Comparison of ENCODE assay signal across 8 cellular contexts in the genomic region with DNA sequence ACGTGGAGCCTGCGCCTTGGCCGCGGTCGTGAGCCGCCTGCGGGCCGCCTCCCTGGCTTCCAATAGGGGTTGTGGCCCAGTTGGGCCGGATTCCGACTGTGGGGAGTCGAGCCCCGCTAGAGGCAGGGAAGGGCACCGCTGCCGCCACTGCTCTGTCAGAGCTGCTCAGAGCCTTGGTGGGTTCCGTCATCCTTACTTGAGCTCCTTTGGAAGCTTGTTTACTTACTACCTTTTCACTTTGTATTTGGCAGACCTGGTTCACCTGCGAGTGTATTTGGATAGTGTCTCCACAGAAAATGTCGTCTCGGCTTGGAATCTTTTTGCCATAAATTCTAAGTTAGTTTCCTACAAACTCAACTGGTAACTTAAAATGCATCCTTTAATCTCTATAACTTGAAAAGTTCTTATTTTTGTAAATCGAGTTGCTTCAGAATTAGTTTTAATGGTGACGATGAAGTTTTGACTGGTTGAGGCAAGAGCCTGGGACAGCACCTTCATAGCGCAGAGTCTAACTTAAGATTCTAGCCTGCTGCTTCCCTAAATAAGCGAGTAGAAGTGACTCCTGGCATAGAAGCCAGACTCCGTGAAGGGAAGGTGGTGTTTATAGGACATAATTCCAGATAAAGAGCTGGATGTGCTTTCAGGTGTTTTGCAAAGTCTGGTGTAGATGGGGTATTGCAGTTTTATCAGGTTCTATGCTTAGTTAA. TPM values are rescaled to one million over a fixed set of nuclear protein-coding genes. Genes with fewer than 3 reads are reported as not detected.
A peak's percentile ranks its signal among the peaks of the same experiment; 100 is the strongest.
DNase-seq lines count a peak whose midpoint lies in the region; ATAC-seq and TF ChIP-seq lines count a peak whose summit lies in the region.

No MANE protein-coding gene starts in this region.

- H3K9me3 ChIP-seq in heart right ventricle: no peaks in the 10 kb centered on the region

- peaks cover 25% of the 10 kb centered on the region for H3K4me1 Mint-ChIP-seq in T-helper 2 cell treated with Interferon-gamma antibody and Interleukin-4, amounts not matched to agents 5 μg/mL and 100 μg/mL, for 36 hours (ENCODE audit: low read depth)

- peak overlapping the region; percentile 75 to 99 (median 96) for H3K27ac ChIP-seq in heart right ventricle

- TF ChIP-seq CTCF in heart right ventricle (IDR thresholded peaks at IDR 0.05): peak in 1 of 9 donors; percentile 12
- no peak for TF ChIP-seq CTCF in fibroblast of the aortic adventitia (IDR thresholded peaks at IDR 0.05; ENCODE audit: insufficient read depth, low read length)
- no peak for TF ChIP-seq CTCF in retinal pigment epithelial cell (conservative IDR thresholded peaks at IDR 0.05; ENCODE audit: low read depth, low read length)

- intact Hi-C loops in heart right ventricle (cut with DNase I): loop anchor here in 2 of 10 donors (5.0 to 10.0 kb wide), 2 partner anchors 201 to 204 kb away; partner anchors contain the start of gene APEH (in 2 of the 2)
- intact Hi-C loops in Right ventricle myocardium inferior (cut with DNase I): loop anchor here (5.0 kb wide), 1 partner anchor 46 kb away; no protein-coding TSS in a partner anchor

- H3K36me3 ChIP-seq in heart right ventricle: no peaks in the 10 kb centered on the region

- H3K9me3 Mint-ChIP-seq in T-helper 2 cell treated with Interferon-gamma antibody and Interleukin-4, amounts not matched to agents 5 μg/mL and 100 μg/mL, for 36 hours: no peaks in the 10 kb centered on the region

- peak overlapping the region; percentile 39 to 94 (median 80) for H3K4me3 ChIP-seq in heart right ventricle
- peak overlapping the region; percentile 87 for H3K4me3 ChIP-seq in fibroblast of the aortic adventitia (ENCODE audit: low read depth, low read length)
- peak overlapping the region; percentile 88 for H3K4me3 ChIP-seq in retinal pigment epithelial cell (ENCODE audit: low read length)

- ATAC-seq in heart right ventricle (peak in 1 of 8 donors; percentile 11), Right ventricle myocardium inferior (no peak), HG03066 (IDR thresholded peaks at IDR 0.05; ENCODE audit: low read depth, unreplicated experiment) (peak; percentile 23)

- no peak for DNase-seq in heart right ventricle
- no peak for DNase-seq in Right ventricle myocardium inferior (ENCODE audit: missing footprints)
- no peak for DNase-seq in T-helper 2 cell treated with Interferon-gamma antibody and Interleukin-4, amounts not matched to agents 5 μg/mL and 100 μg/mL, for 36 hours (ENCODE audit: low spot score)
- peak; percentile 37 for DNase-seq in fibroblast of the aortic adventitia (ENCODE audit: low read depth)
- DNase-seq in retinal pigment epithelial cell (ENCODE audit: low read depth): no peak
- DNase-seq in NK-92 (lab: John Stamatoyannopoulos, UW; ENCODE audit: unreplicated experiment): no peak
- no peak for DNase-seq in mesenteric fat pad (ENCODE audit: low spot score)

- peak overlapping the region; percentile 93 for H3K27ac Mint-ChIP-seq in T-helper 2 cell treated with Interferon-gamma antibody and Interleukin-4, amounts not matched to agents 5 μg/mL and 100 μg/mL, for 36 hours

- H3K36me3 Mint-ChIP-seq in T-helper 2 cell treated with Interferon-gamma antibody and Interleukin-4, amounts not matched to agents 5 μg/mL and 100 μg/mL, for 36 hours (ENCODE audit: low read depth): peaks cover 16% of the 10 kb centered on the region

- H3K4me3 Mint-ChIP-seq in T-helper 2 cell treated with Interferon-gamma antibody and Interleukin-4, amounts not matched to agents 5 μg/mL and 100 μg/mL, for 36 hours: peak overlapping the region; percentile 94

- 4 to 5% methylated on average over 21 to 23 of the region's 23 CpGs for WGBS in heart right ventricle, 2 donors

- H3K4me1 ChIP-seq in heart right ventricle: peaks cover 13 to 47% (median 38%) of the 10 kb centered on the region in 9 donors

- H3K27me3 Mint-ChIP-seq in T-helper 2 cell treated with Interferon-gamma antibody and Interleukin-4, amounts not matched to agents 5 μg/mL and 100 μg/mL, for 36 hours (ENCODE audit: low read depth): no peaks in the 10 kb centered on the region

- H3K27me3 ChIP-seq in heart right ventricle: no peaks in the 10 kb centered on the region

RNA-seq across cellular contexts. Expression of gene DAG1, which starts 0.8 kb away (rescaled TPM):
- 100 to 1,000 TPM; 118 to 173 (median 139) TPM for total RNA-seq in heart right ventricle
- 10 to 100 TPM; 37.7 to 50.9 TPM for polyA plus RNA-seq in heart right ventricle
- total RNA-seq in Right ventricle myocardium inferior: 129 TPM
- 34.1 and 63.4 TPM in 2 replicates for total RNA-seq in fibroblast of the aortic adventitia (ENCODE audit: low replicate concordance)
- 63.7 TPM for total RNA-seq in mesenteric fat pad

RNA-seq across cellular contexts. Expression of gene NICN1, which starts 41.7 kb away (rescaled TPM):
- total RNA-seq in heart right ventricle (10 to 100 TPM; 13.9 to 22.5 (median 18.3) TPM), Right ventricle myocardium inferior (15.5 TPM), fibroblast of the aortic adventitia (ENCODE audit: low replicate concordance) (2.8 and 6.0 TPM in 2 replicates), mesenteric fat pad (11.1 TPM)
- polyA plus RNA-seq in heart right ventricle: 1 to 10 TPM; 7.7 to 8.3 TPM

RNA-seq across cellular contexts. Expression of gene AMT, which starts 48.6 kb away (rescaled TPM):
- total RNA-seq in heart right ventricle (10 to 100 TPM; 21.3 to 40.9 (median 34.3) TPM), Right ventricle myocardium inferior (20.5 TPM), fibroblast of the aortic adventitia (ENCODE audit: low replicate concordance) (0.63 and 3.3 TPM in 2 replicates), mesenteric fat pad (1.2 TPM)
- 10 to 100 TPM in 1 of 2 donors, 1 to 10 TPM in 1; 3.2 to 22.6 TPM for polyA plus RNA-seq in heart right ventricle

RNA-seq across cellular contexts. Expression of gene TCTA, which starts 58.6 kb away (rescaled TPM):
- total RNA-seq in heart right ventricle (10 to 100 TPM; 13.9 to 22.6 (median 17.6) TPM), Right ventricle myocardium inferior (17.1 TPM), fibroblast of the aortic adventitia (ENCODE audit: low replicate concordance) (22.7 and 27.8 TPM in 2 replicates), mesenteric fat pad (23.5 TPM)
- polyA plus RNA-seq in heart right ventricle: 10 to 100 TPM; 16.5 to 19.0 TPM

RNA-seq across cellular contexts. Expression of gene RHOA, which starts 59.1 kb away (rescaled TPM):
- 100 to 1,000 TPM; 226 to 335 (median 250) TPM for total RNA-seq in heart right ventricle
- polyA plus RNA-seq in heart right ventricle: 100 to 1,000 TPM; 139 to 291 TPM
- total RNA-seq in Right ventricle myocardium inferior: 285 TPM
- total RNA-seq in fibroblast of the aortic adventitia (ENCODE audit: low replicate concordance): 643 and 840 TPM in 2 replicates
- total RNA-seq in mesenteric fat pad: 563 TPM
